In genomic region chr20:32352101-32352720, GRCh38 we compare ENCODE assay signal across 18 cellular contexts. TPM values are rescaled to one million over a fixed set of nuclear protein-coding genes. Genes with fewer than 3 reads are reported as not detected.
A peak's percentile ranks its signal among the peaks of the same experiment; 100 is the strongest.
DNase-seq lines count a peak whose midpoint lies in the region; ATAC-seq, FAIRE-seq and TF ChIP-seq lines count a peak whose summit lies in the region.
"Had no signal": no experiment of that assay in that cellular context is flagged by ENCODE, and none has a peak within 500 bp of the region (broad histone marks: within the 10 kb centered on the region; RNA-seq: fewer than 3 reads in every experiment).

No MANE protein-coding gene starts in this region.

- no peak overlapping the region for H3K4me3 Mint-ChIP-seq in activated T-cell treated with anti-CD3 and anti-CD28 coated beads, Interleukin-2, amount 50 U/mL, for 72 hours
- H3K4me3 Mint-ChIP-seq in activated T-cell treated with anti-CD3 and anti-CD28 coated beads, Interleukin-2, amount 50 U/mL, for 4 hours: no peak overlapping the region
- H3K4me3 Mint-ChIP-seq: CD14-positive monocyte had no signal

- no peaks in the 10 kb centered on the region for H4K20me1 ChIP-seq in K562 (replicated peaks; ENCODE audit: control insufficient read depth, insufficient read depth, low read length)

- H3K36me3 Mint-ChIP-seq in activated T-cell treated with anti-CD3 and anti-CD28 coated beads, Interleukin-2, amount 50 U/mL, for 72 hours (ENCODE audit: insufficient read depth in 2 of 2): peaks cover 7 to 11% of the 10 kb centered on the region in 2 donors
- peaks cover 3% of the 10 kb centered on the region for H3K36me3 Mint-ChIP-seq in activated T-cell treated with anti-CD3 and anti-CD28 coated beads, Interleukin-2, amount 50 U/mL, for 4 hours (ENCODE audit: insufficient read depth)

- H3K27ac Mint-ChIP-seq in activated T-cell treated with anti-CD3 and anti-CD28 coated beads, Interleukin-2, amount 50 U/mL, for 72 hours: peak overlapping the region; percentile 41
- H3K27ac Mint-ChIP-seq: CD14-positive monocyte had no signal

- no peak overlapping the region for H3K4me2 ChIP-seq in K562 (ENCODE audit: insufficient read depth, low read length)

- H3K27ac ChIP-seq in K562 (ENCODE audit: extremely low read depth, low read depth, low read length) (no peak overlapping the region), upper lobe of right lung (no peak overlapping the region), ovary (no peak overlapping the region)
- H3K27ac ChIP-seq: Peyer's patch had no signal

- CTCF ChIA-PET in K562 (lab: Yijun Ruan, JAX; ENCODE audit: low intra/inter-chr PET ratio): no interaction called here

- TF ChIP-seq CTCF in K562 (IDR thresholded peaks at IDR 0.05 in 2 of 3, conservative IDR thresholded peaks at IDR 0.05 in 1 of 3; ENCODE audit: insufficient read depth in 2 of 3, low read depth in 1 of 3, low read length in 3 of 3): no peak
- TF ChIP-seq CTCF in upper lobe of right lung (IDR thresholded peaks at IDR 0.05): no peak
- no peak for TF ChIP-seq CTCF in ovary (IDR thresholded peaks at IDR 0.05)

- no peaks in the 10 kb centered on the region for H3K36me3 ChIP-seq in K562 (ENCODE audit: control insufficient read depth, insufficient read depth, low read length)
- H3K36me3 ChIP-seq in upper lobe of right lung: no peaks in the 10 kb centered on the region
- no peaks in the 10 kb centered on the region for H3K36me3 ChIP-seq in ovary
- H3K36me3 ChIP-seq: Peyer's patch had no signal

- no peak for TF ChIP-seq RAD21 in K562 (CRISPR knock-in tag; conservative IDR thresholded peaks at IDR 0.05 in 1 of 2, IDR thresholded peaks at IDR 0.05 in 1 of 2)

- DNase-seq in activated T-cell treated with anti-CD3 and anti-CD28 coated beads, Interleukin-2, amount 50 U/mL, for 72 hours: no peak
- DNase-seq in activated T-cell treated with anti-CD3 and anti-CD28 coated beads, Interleukin-2, amount 50 U/mL, for 4 hours: no peak
- DNase-seq in OCI-M1 (lab: John Stamatoyannopoulos, UW) (peak; percentile 28), K562 (ENCODE audit: extremely low read depth in 1 of 4, low spot score in 3 of 4) (no peak), upper lobe of right lung (no peak), ovary (no peak), NCI-H146 treated with DMSO at 0.1 percent for 48 hours (lab: John Stamatoyannopoulos, UW; ENCODE audit: unreplicated experiment) (no peak)
- DNase-seq: H7, KBM-7, NCI-H1092, NCI-H1694, NCI-H524, Peyer's patch, SHP77 treated with DMSO at 0.1 percent for 48 hours had no signal

- in situ Hi-C loops in K562 (cut with MboI): no loop called here

- peaks cover 44% of the 10 kb centered on the region for H3K4me1 Mint-ChIP-seq in activated T-cell treated with anti-CD3 and anti-CD28 coated beads, Interleukin-2, amount 50 U/mL, for 72 hours (ENCODE audit: low read depth)
- peaks cover 22% of the 10 kb centered on the region for H3K4me1 Mint-ChIP-seq in activated T-cell treated with anti-CD3 and anti-CD28 coated beads, Interleukin-2, amount 50 U/mL, for 4 hours (ENCODE audit: low read depth)

- H3K9me1 ChIP-seq in K562 (ENCODE audit: control insufficient read depth, insufficient read depth, low read length): no peaks in the 10 kb centered on the region

- TF ChIP-seq EP300 in K562 (IDR thresholded peaks at IDR 0.05; ENCODE audit: low read length) (no peak), ovary (IDR thresholded peaks at IDR 0.05) (no peak)

- WGBS in K562 (ENCODE audit: insufficient coverage, low coverage, missing lambda C conversion rate): 74% methylated on average over 3 of the region's 3 CpGs
- WGBS in ovary, 3 donors: 90 to 92% (median 90%) methylated on average over 3 of the region's 3 CpGs

- no peaks in the 10 kb centered on the region for H3K9me3 Mint-ChIP-seq in activated T-cell treated with anti-CD3 and anti-CD28 coated beads, Interleukin-2, amount 50 U/mL, for 72 hours
- no peaks in the 10 kb centered on the region for H3K9me3 Mint-ChIP-seq in activated T-cell treated with anti-CD3 and anti-CD28 coated beads, Interleukin-2, amount 50 U/mL, for 4 hours

- no peak overlapping the region for H3K9ac ChIP-seq in K562 (ENCODE audit: insufficient read depth in 1 of 2, low read depth in 2 of 2, low read length in 2 of 2)

- intact Hi-C loops in K562 (cut with micrococcal nuclease) (loop anchor here (10.0 kb wide), 1 partner anchor 147 kb away; the partner anchor contains the start of genes PLAGL2 and POFUT1), upper lobe of right lung (cut with DNase I) (no loop called here), ovary (cut with DNase I) (no loop called here)

- no peak for ATAC-seq in activated T-cell treated with anti-CD3 and anti-CD28 coated beads, Interleukin-2, amount 50 U/mL, for 72 hours (replicated peaks in 1 of 2)
- no peak for ATAC-seq in activated T-cell treated with anti-CD3 and anti-CD28 coated beads, Interleukin-2, amount 50 U/mL, for 4 hours
- no peak; the same call in 1 of the 3 replicates for ATAC-seq in K562
- peak; percentile 46 for ATAC-seq in upper lobe of right lung
- ATAC-seq in HG03159 (IDR thresholded peaks at IDR 0.05; ENCODE audit: unreplicated experiment): no peak
- ATAC-seq: SK-N-SH treated with all-trans-retinoic acid at 6 μM for 48 hours had no signal

- no peaks in the 10 kb centered on the region for H3K9me3 ChIP-seq in K562 (replicated peaks; ENCODE audit: control insufficient read depth, insufficient read depth, low read depth, low read length)
- H3K9me3 ChIP-seq in upper lobe of right lung: no peaks in the 10 kb centered on the region
- no peaks in the 10 kb centered on the region for H3K9me3 ChIP-seq in ovary
- H3K9me3 ChIP-seq: Peyer's patch had no signal

- H2AFZ ChIP-seq in K562 (ENCODE audit: low read depth, low read length): peak overlapping the region; percentile 64

- no peaks in the 10 kb centered on the region for H3K27me3 ChIP-seq in K562 (ENCODE audit: control insufficient read depth in 2 of 2, insufficient read depth in 2 of 2, low read length in 2 of 2)
- H3K27me3 ChIP-seq in upper lobe of right lung: no peaks in the 10 kb centered on the region
- no peaks in the 10 kb centered on the region for H3K27me3 ChIP-seq in ovary
- H3K27me3 ChIP-seq: Peyer's patch had no signal

- H3K4me3 ChIP-seq in K562 (no peak overlapping the region), upper lobe of right lung (no peak overlapping the region), ovary (no peak overlapping the region)
- H3K4me3 ChIP-seq: Peyer's patch had no signal

- no peaks in the 10 kb centered on the region for H3K27me3 Mint-ChIP-seq in activated T-cell treated with anti-CD3 and anti-CD28 coated beads, Interleukin-2, amount 50 U/mL, for 72 hours (ENCODE audit: low read depth)
- no peaks in the 10 kb centered on the region for H3K27me3 Mint-ChIP-seq in activated T-cell treated with anti-CD3 and anti-CD28 coated beads, Interleukin-2, amount 50 U/mL, for 4 hours (ENCODE audit: low read depth)

- H3K4me1 ChIP-seq in K562 (replicated peaks in 1 of 2; ENCODE audit: control insufficient read depth in 2 of 2, insufficient read depth in 2 of 2, low read length in 2 of 2) (peaks cover 0 to 21% of the 10 kb centered on the region in 2 experiments; a peak in 3 of 5 replicates), upper lobe of right lung (peaks cover 11% of the 10 kb centered on the region), ovary (ENCODE audit: insufficient read depth) (peaks cover 3% of the 10 kb centered on the region)

- no TSS peak for BruUV-seq in K562 (replicated peaks; lab: Mats Ljungman, UMichigan)

- POLR2A ChIA-PET in K562 (lab: Yijun Ruan, JAX): no interaction called here

- FAIRE-seq in K562 (lab: Jason Lieb, UNC): no peak
- FAIRE-seq: GM19239 had no signal

- no peak for TF ChIP-seq POLR2A in K562 (conservative IDR thresholded peaks at IDR 0.05)
- TF ChIP-seq POLR2A in ovary (IDR thresholded peaks at IDR 0.05): no peak

- peaks cover 5% of the 10 kb centered on the region; the same call in 1 of the 3 replicates for H3K79me2 ChIP-seq in K562 (ENCODE audit: control insufficient read depth, insufficient read depth, low read length)

TF ChIP-seq in K562, 482 proteins besides CTCF, POLR2A, EP300 and RAD21:
- TF ChIP-seq ETS2 (tag; IDR thresholded peaks at IDR 0.05; ENCODE audit: borderline replicate concordance, poor library complexity, severe bottlenecking): no peak
- peak; percentile 64 for TF ChIP-seq CEBPB (tag; IDR thresholded peaks at IDR 0.05)
- TF ChIP-seq SMARCE1 (IDR thresholded peaks at IDR 0.05): no peak
TF ChIP-seq in K562: peak in this region for 1.

RNA-seq across cellular contexts. Expression of gene ASXL1, which starts 5.9 kb away (rescaled TPM):
- total RNA-seq in activated T-cell treated with anti-CD3 and anti-CD28 coated beads, Interleukin-2, amount 50 U/mL, for 72 hours: 100 to 1,000 TPM; 158 to 168 TPM
- total RNA-seq in activated T-cell treated with anti-CD3 and anti-CD28 coated beads, Interleukin-2, amount 50 U/mL, for 4 hours: 100 to 1,000 TPM; 138 to 194 (median 149) TPM
- 293 and 377 TPM in 2 replicates for total RNA-seq in K562 (2011; cell fraction: chromatin; rRNA removed; ENCODE audit: low replicate concordance)
- 176 and 183 TPM in 2 replicates for total RNA-seq in K562 (2011; cell fraction: nucleolus; rRNA removed)
- total RNA-seq in K562 (2011; cell fraction: nucleoplasm; rRNA removed): 261 and 321 TPM in 2 replicates
- 20.5 and 25.7 TPM in 2 replicates for total RNA-seq in K562 (2014; rRNA removed)
- 32.3 and 36.0 TPM in 2 replicates for total RNA-seq in K562 (2014; rRNA removed; fragmentation: Illumina TruSeq; extraction: Trizol)
- total RNA-seq in K562 (2015; rRNA removed; fragmentation: Illumina TruSeq; extraction: Trizol): 25.7 and 27.7 TPM in 2 replicates
- total RNA-seq in K562 (2021): 63.5 and 65.3 TPM in 2 replicates
- polyA plus RNA-seq in K562 (2011; rRNA removed): 48.7 and 56.4 TPM in 2 replicates
- polyA plus RNA-seq in K562 (2011; cell fraction: cytosol; rRNA removed): 23.8 and 39.3 TPM in 2 replicates
- 222 and 235 TPM in 2 replicates for polyA plus RNA-seq in K562 (2011; cell fraction: nucleus; rRNA removed)
- polyA plus RNA-seq in K562 (2012): 39.0 and 51.7 TPM in 2 replicates
- 45.1 and 48.7 TPM in 2 replicates for polyA plus RNA-seq in K562 (2014; fragmentation: Illumina TruSeq; extraction: Trizol)
- 1 to 10 TPM; 6.5 to 8.4 TPM for polyA plus RNA-seq in K562 (2014; fragmentation: Nextera tagmentation; extraction: Ambion mirVana)
- 38.6 and 44.3 TPM in 2 replicates for polyA plus RNA-seq in K562 (2014; rRNA removed)
- polyA minus RNA-seq in K562 (2011; rRNA and poly(A)+ RNA removed): 65.7 and 67.5 TPM in 2 replicates
- polyA minus RNA-seq in K562 (2011; cell fraction: cytosol; rRNA and poly(A)+ RNA removed): 23.8 and 28.4 TPM in 2 replicates
- polyA minus RNA-seq in K562 (2011; cell fraction: nucleus; rRNA and poly(A)+ RNA removed): 55.1 and 86.6 TPM in 2 replicates
- 79.1 TPM for total RNA-seq in upper lobe of right lung
- total RNA-seq in ovary: 10 to 100 TPM; 52.6 to 85.1 (median 71.2) TPM
- 10 to 100 TPM; 31.6 to 49.7 TPM for polyA plus RNA-seq in ovary
